In genomic region chr20:41005361-41005729, GRCh38 we compare ENCODE assay signal across 8 cellular contexts. TPM values are rescaled to one million over a fixed set of nuclear protein-coding genes. Genes with fewer than 3 reads are reported as not detected.
DNase-seq lines count a peak whose midpoint lies in the region; ATAC-seq and TF ChIP-seq lines count a peak whose summit lies in the region.

No MANE protein-coding gene starts in this region.

- H3K36me3 ChIP-seq in MG63, result no peaks in the 10 kb centered on the region
- no peaks in the 10 kb centered on the region for H3K36me3 ChIP-seq in breast epithelium

- ATAC-seq in HG03196 (IDR thresholded peaks at IDR 0.05; ENCODE audit: unreplicated experiment), result no peak
- no peak for ATAC-seq in HG03095 (IDR thresholded peaks at IDR 0.05; ENCODE audit: unreplicated experiment)

- intact Hi-C loops in breast epithelium (cut with DNase I; ENCODE audit: low total_unique reads), result no loop called here

- H3K9me3 ChIP-seq in MG63, result peaks cover 6% of the 10 kb centered on the region; the same call in 1 of the 2 replicates
- no peaks in the 10 kb centered on the region for H3K9me3 ChIP-seq in breast epithelium

- H3K4me1 ChIP-seq in breast epithelium, result peaks cover 0 to 15% of the 10 kb centered on the region in 2 donors

- H3K4me3 ChIP-seq in AG09309 (ENCODE audit: control insufficient read depth, low read depth, low read length) (no peak overlapping the region), MG63 (no peak overlapping the region), breast epithelium (no peak overlapping the region)

- H3K27ac ChIP-seq in breast epithelium, result peak overlapping the region; percentile 88 to 96

- no peaks in the 10 kb centered on the region for H3K27me3 ChIP-seq in MG63
- H3K27me3 ChIP-seq in breast epithelium, result no peaks in the 10 kb centered on the region

- no peak for TF ChIP-seq POLR2A in breast epithelium (IDR thresholded peaks at IDR 0.05)

- DNase-seq in AG09309 (ENCODE audit: low read depth), result peak; percentile 68
- DNase-seq in MG63, result peak; percentile 96
- peak; percentile 90 to 93 for DNase-seq in breast epithelium (ENCODE audit: low spot score in 2 of 2)
- peak; percentile 60 for DNase-seq in medulla oblongata (ENCODE audit: extremely low spot score)
- no peak for DNase-seq in stimulated activated CD4-positive, alpha-beta T cell treated with anti-CD3 and anti-CD28 coated beads, Interleukin-2, amount 100 ng/mL, for 48 hours
- no peak for DNase-seq in occipital lobe (lab: John Stamatoyannopoulos, UW)

- TF ChIP-seq CTCF in AG09309 (IDR thresholded peaks at IDR 0.05; ENCODE audit: control insufficient read depth, insufficient read depth, low read depth, low read length, missing control alignments) (no peak), breast epithelium (IDR thresholded peaks at IDR 0.05) (no peak)

RNA-seq across cellular contexts. Expression of gene TOP1, which starts 23.3 kb away (rescaled TPM):
- total RNA-seq in MG63 (2014; rRNA removed; shearing (Covaris generic); ENCODE audit: low replicate concordance), result 21.3 and 28.5 TPM in 2 replicates
- total RNA-seq in breast epithelium (10 to 100 TPM; 24.0 to 41.6 (median 40.3) TPM), occipital lobe (26.2 TPM)

Comparison
In these comparisons a context has a peak if more than half of its experiments do, and no peak if none do; other contexts are left out.
1. DNase-seq: peak in AG09309 (single experiment), MG63 (single experiment), breast epithelium (2 of 2) and medulla oblongata (single experiment); none in stimulated activated CD4-positive, alpha-beta T cell treated with anti-CD3 and anti-CD28 coated beads, Interleukin-2, amount 100 ng/mL, for 48 hours (0 of 2) and occipital lobe (single experiment).